2 cellular contexts compared by ENCODE assay signal in genomic region chr1:63601061-63601460, GRCh38.
TF ChIP-seq lines count a peak whose summit lies in the region.

No MANE protein-coding gene starts in this region.

TF ChIP-seq in liver, 16 proteins besides CTCF, POLR2A, EP300 and RAD21:
- no peak for TF ChIP-seq EGR1 (IDR thresholded peaks at IDR 0.05; ENCODE audit: low read depth in 2 of 2)
- no peak for TF ChIP-seq RXRA (IDR thresholded peaks at IDR 0.05)
- no peak for TF ChIP-seq FOXA2 (IDR thresholded peaks at IDR 0.05)
- TF ChIP-seq ZBTB33 (IDR thresholded peaks at IDR 0.05), result no peak
- no peak for TF ChIP-seq REST (IDR thresholded peaks at IDR 0.05)

TF ChIP-seq in HepG2, 621 proteins besides CTCF, POLR2A, EP300 and RAD21:
- TF ChIP-seq BORCS8-MEF2B (CRISPR knock-in tag; IDR thresholded peaks at IDR 0.05), result no peak
TF ChIP-seq in HepG2: peak in this region for 0.
